Comparison of ENCODE assay signal across 1 cellular context in the genomic region with DNA sequence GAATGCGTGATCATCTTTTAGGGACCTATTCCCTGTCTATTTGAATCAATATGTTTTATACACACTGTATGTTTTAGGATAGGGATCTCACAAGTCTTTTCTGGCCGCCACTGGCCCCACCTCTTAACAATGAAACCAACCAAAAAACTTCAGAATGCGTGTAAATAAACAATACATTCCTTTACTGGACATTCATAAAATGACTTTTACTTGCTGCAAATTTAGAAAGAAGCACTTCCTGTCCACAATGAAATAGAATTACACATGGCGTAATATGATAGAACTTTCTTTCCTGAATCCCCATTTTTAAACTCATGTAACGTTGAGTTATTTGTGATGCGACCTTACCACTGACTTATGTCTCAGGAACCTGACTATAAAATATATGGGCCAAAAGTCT.
TF ChIP-seq lines count a peak whose summit lies in the region.

No MANE protein-coding gene starts in this region.

TF ChIP-seq in IMR-90, 13 proteins besides CTCF, POLR2A, EP300 and RAD21 (continued from another document):
- TF ChIP-seq MXI1 (IDR thresholded peaks at IDR 0.05; ENCODE audit: borderline replicate concordance, low read depth, low read length) = no peak
- TF ChIP-seq CHD1 (IDR thresholded peaks at IDR 0.05; ENCODE audit: low read depth, low read length) = no peak
- TF ChIP-seq MAFK (IDR thresholded peaks at IDR 0.05; ENCODE audit: low read depth, low read length) = no peak
- TF ChIP-seq BHLHE40 (IDR thresholded peaks at IDR 0.05; ENCODE audit: low read depth, low read length) = no peak
- no peak for TF ChIP-seq RCOR1 (IDR thresholded peaks at IDR 0.05; ENCODE audit: insufficient replicate concordance, low read length)
- TF ChIP-seq, protein P1, sequence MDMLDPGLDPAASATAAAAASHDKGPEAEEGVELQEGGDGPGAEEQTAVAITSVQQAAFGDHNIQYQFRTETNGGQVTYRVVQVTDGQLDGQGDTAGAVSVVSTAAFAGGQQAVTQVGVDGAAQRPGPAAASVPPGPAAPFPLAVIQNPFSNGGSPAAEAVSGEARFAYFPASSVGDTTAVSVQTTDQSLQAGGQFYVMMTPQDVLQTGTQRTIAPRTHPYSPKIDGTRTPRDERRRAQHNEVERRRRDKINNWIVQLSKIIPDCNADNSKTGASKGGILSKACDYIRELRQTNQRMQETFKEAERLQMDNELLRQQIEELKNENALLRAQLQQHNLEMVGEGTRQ (IDR thresholded peaks at IDR 0.05; ENCODE audit: low read depth, low read length) = no peak
- no peak for TF ChIP-seq SMC3 (IDR thresholded peaks at IDR 0.05; ENCODE audit: low read depth, low read length)
- no peak for TF ChIP-seq NFE2L2 (IDR thresholded peaks at IDR 0.05; ENCODE audit: low read depth, low read length)
- TF ChIP-seq, protein P2, sequence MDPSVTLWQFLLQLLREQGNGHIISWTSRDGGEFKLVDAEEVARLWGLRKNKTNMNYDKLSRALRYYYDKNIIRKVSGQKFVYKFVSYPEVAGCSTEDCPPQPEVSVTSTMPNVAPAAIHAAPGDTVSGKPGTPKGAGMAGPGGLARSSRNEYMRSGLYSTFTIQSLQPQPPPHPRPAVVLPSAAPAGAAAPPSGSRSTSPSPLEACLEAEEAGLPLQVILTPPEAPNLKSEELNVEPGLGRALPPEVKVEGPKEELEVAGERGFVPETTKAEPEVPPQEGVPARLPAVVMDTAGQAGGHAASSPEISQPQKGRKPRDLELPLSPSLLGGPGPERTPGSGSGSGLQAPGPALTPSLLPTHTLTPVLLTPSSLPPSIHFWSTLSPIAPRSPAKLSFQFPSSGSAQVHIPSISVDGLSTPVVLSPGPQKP (IDR thresholded peaks at IDR 0.05; ENCODE audit: borderline replicate concordance, low read depth, low read length) = no peak
- no peak for TF ChIP-seq CEBPB (IDR thresholded peaks at IDR 0.05; ENCODE audit: low read depth, low read length)
- TF ChIP-seq MAZ (IDR thresholded peaks at IDR 0.05; ENCODE audit: borderline replicate concordance, low read depth, low read length) = no peak
- no peak for TF ChIP-seq RFX5 (IDR thresholded peaks at IDR 0.05; ENCODE audit: low read depth, low read length)
TF ChIP-seq in IMR-90: peak in this region for 0.
